ENCODE assay signal across 12 cellular contexts in the genomic region with DNA sequence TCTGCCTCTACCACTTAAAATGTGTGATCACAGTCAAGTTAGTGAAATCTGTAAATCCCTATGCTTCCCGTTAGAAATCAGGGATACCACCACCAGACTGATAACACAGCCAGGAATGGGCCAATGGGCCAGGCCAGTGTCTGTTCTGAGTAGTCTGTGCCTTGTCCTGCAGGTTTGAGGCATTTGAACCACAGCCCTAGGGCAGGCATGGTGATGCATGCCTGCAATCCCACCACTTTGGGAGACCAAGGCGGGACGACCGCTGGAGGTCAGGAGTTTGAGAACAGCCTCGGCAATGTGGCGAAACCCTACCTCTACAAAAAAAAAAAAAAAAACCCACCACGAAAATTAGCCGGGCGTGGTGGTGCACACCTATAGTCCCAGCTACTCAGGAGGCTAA. TPM values are rescaled to one million over a fixed set of nuclear protein-coding genes. Genes with fewer than 3 reads are reported as not detected.
A peak's percentile ranks its signal among the peaks of the same experiment; 100 is the strongest.
DNase-seq lines count a peak whose midpoint lies in the region; ATAC-seq and TF ChIP-seq lines count a peak whose summit lies in the region.
"Had no signal": no experiment of that assay in that cellular context is flagged by ENCODE, and none has a peak within 500 bp of the region (broad histone marks: within the 10 kb centered on the region; RNA-seq: fewer than 3 reads in every experiment).

No MANE protein-coding gene starts in this region.

- H3K9me2 ChIP-seq in GM23248 (ENCODE audit: insufficient read depth), result no peaks in the 10 kb centered on the region

- H3K9ac ChIP-seq in BLaER1 (no peak overlapping the region), GM23248 (no peak overlapping the region)

- peak overlapping the region; percentile 18 for H3K4me3 Mint-ChIP-seq in activated CD4-positive, alpha-beta memory T cell treated with anti-CD3 and anti-CD28 coated beads, Interleukin-2, amount 10 ng/mL, durations not matched to agents 7 days and 5 days
- peak overlapping the region; percentile 93 for H3K4me3 Mint-ChIP-seq in natural killer cell

- 0 out of 2 replicates have a peak overlapping the region, but pooled peaks have one; percentile 15 for H3K27ac ChIP-seq in BLaER1
- H3K27ac ChIP-seq in GM23248, result peak overlapping the region; percentile 25; the same call in 1 of the 2 replicates

- H3K9me3 ChIP-seq in BLaER1 (no peaks in the 10 kb centered on the region), GM23248 (ENCODE audit: low read depth) (no peaks in the 10 kb centered on the region)
- H3K9me3 ChIP-seq: heart left ventricle had no signal

- POLR2A ChIA-PET in activated CD4-positive, alpha-beta memory T cell treated with anti-CD3 and anti-CD28 coated beads, Interleukin-2, amount 10 ng/mL, durations not matched to agents 7 days and 5 days (lab: Charles Lee), result interaction anchor here (1.0 to 10.8 kb wide), 10 partner anchors 14 to 323 kb away, joined by 3 to 364 read pairs (median 13); partner anchors contain the start of genes AHNAK, B3GAT3, C11orf98 and CSKMT

- H3K4me3 ChIP-seq in BLaER1, result no peak overlapping the region
- H3K4me3 ChIP-seq in GM23248, result no peak overlapping the region
- H3K4me3 ChIP-seq: heart left ventricle had no signal

- peak overlapping the region; percentile 99 for H3K27ac Mint-ChIP-seq in activated CD4-positive, alpha-beta memory T cell treated with anti-CD3 and anti-CD28 coated beads, Interleukin-2, amount 10 ng/mL, durations not matched to agents 7 days and 5 days
- peak overlapping the region; percentile 97 to 98 for H3K27ac Mint-ChIP-seq in natural killer cell

- no peak for TF ChIP-seq CTCF in natural killer cell (IDR thresholded peaks at IDR 0.05)

- DNase-seq in GM23248, result no peak
- no peak for DNase-seq in activated CD4-positive, alpha-beta memory T cell treated with anti-CD3 and anti-CD28 coated beads, Interleukin-2, amount 10 ng/mL, durations not matched to agents 7 days and 5 days
- no peak for DNase-seq in natural killer cell
- DNase-seq in medulla oblongata (ENCODE audit: extremely low spot score), result no peak
- DNase-seq in stimulated activated CD4-positive, alpha-beta T cell treated with anti-CD3 and anti-CD28 coated beads, Interleukin-4, amount 100 ng/mL, for 24 hours, result no peak
- DNase-seq in DMS153 (lab: John Stamatoyannopoulos, UW), result no peak
- no peak for DNase-seq in NCI-H510A (lab: John Stamatoyannopoulos, UW)
- DNase-seq: H9; NCI-H146; stimulated activated CD4-positive, alpha-beta T cell treated with anti-CD3 and anti-CD28 coated beads, Interleukin-4, amount 100 ng/mL, for 1 hour had no signal

- in situ Hi-C loops in GM23248 (cut with MboI), result loop anchor here (10.0 kb wide), 1 partner anchor 164 kb away; no protein-coding TSS in a partner anchor

- H3K27me3 ChIP-seq in BLaER1 (no peaks in the 10 kb centered on the region), GM23248 (replicated peaks; ENCODE audit: insufficient read depth) (no peaks in the 10 kb centered on the region)
- H3K27me3 ChIP-seq: heart left ventricle had no signal

- CTCF ChIA-PET in activated CD4-positive, alpha-beta memory T cell treated with anti-CD3 and anti-CD28 coated beads, Interleukin-2, amount 10 ng/mL, durations not matched to agents 7 days and 5 days (lab: Charles Lee), result interaction anchor here (0.8 to 11.6 kb wide), 16 partner anchors 8 to 323 kb away, joined by 3 to 268 read pairs (median 4); partner anchors contain the start of genes AHNAK, MTA2, SLC3A2 and TUT1

- intact Hi-C loops in natural killer cell (cut with micrococcal nuclease), result loop anchor here (5.0 kb wide), 1 partner anchor 284 kb away; no protein-coding TSS in a partner anchor

- no peaks in the 10 kb centered on the region for H3K9me3 Mint-ChIP-seq in activated CD4-positive, alpha-beta memory T cell treated with anti-CD3 and anti-CD28 coated beads, Interleukin-2, amount 10 ng/mL, durations not matched to agents 7 days and 5 days
- H3K9me3 Mint-ChIP-seq in natural killer cell, result no peaks in the 10 kb centered on the region
- H3K9me3 Mint-ChIP-seq: H9 had no signal

- no peak for ATAC-seq in natural killer cell
- ATAC-seq: heart left ventricle had no signal

- H3K4me1 ChIP-seq in BLaER1, result peaks cover 61% of the 10 kb centered on the region
- H3K4me1 ChIP-seq in GM23248 (ENCODE audit: insufficient read depth), result peaks cover 58% of the 10 kb centered on the region

- H3K4me1 Mint-ChIP-seq in activated CD4-positive, alpha-beta memory T cell treated with anti-CD3 and anti-CD28 coated beads, Interleukin-2, amount 10 ng/mL, durations not matched to agents 7 days and 5 days, result peaks cover 85% of the 10 kb centered on the region
- H3K4me1 Mint-ChIP-seq in natural killer cell, result peaks cover 62 to 73% of the 10 kb centered on the region in 2 donors

- no peaks in the 10 kb centered on the region for H3K27me3 Mint-ChIP-seq in activated CD4-positive, alpha-beta memory T cell treated with anti-CD3 and anti-CD28 coated beads, Interleukin-2, amount 10 ng/mL, durations not matched to agents 7 days and 5 days
- H3K27me3 Mint-ChIP-seq in natural killer cell (ENCODE audit: low read depth in 2 of 2), result no peaks in the 10 kb centered on the region

- H3K36me3 Mint-ChIP-seq in activated CD4-positive, alpha-beta memory T cell treated with anti-CD3 and anti-CD28 coated beads, Interleukin-2, amount 10 ng/mL, durations not matched to agents 7 days and 5 days (ENCODE audit: low read depth), result peaks cover 44% of the 10 kb centered on the region
- peaks cover 12% of the 10 kb centered on the region for H3K36me3 Mint-ChIP-seq in natural killer cell

- no peak overlapping the region for H2AFZ ChIP-seq in GM23248

- H3K36me3 ChIP-seq in BLaER1, result peaks cover 61% of the 10 kb centered on the region
- H3K36me3 ChIP-seq in GM23248 (ENCODE audit: low read depth), result peaks cover 31% of the 10 kb centered on the region

- H4K20me1 ChIP-seq in BLaER1 (peaks cover 59% of the 10 kb centered on the region), GM23248 (ENCODE audit: insufficient read depth) (no peaks in the 10 kb centered on the region; the same call in 1 of the 2 replicates)

- WGBS in GM23248 (ENCODE audit: low coverage in 1 of 2, low lambda C conversion rate in 2 of 2, missing lambda C conversion rate in 2 of 2), 2 experiments, result 75 to 90% methylated on average over 9 of the region's 9 CpGs

- peak overlapping the region; percentile 91 for H3K4me2 ChIP-seq in BLaER1
- no peak overlapping the region for H3K4me2 ChIP-seq in GM23248 (ENCODE audit: unreplicated experiment)

- H3F3A ChIP-seq in GM23248 (ENCODE audit: insufficient read depth), result peaks cover 77% of the 10 kb centered on the region

- H3K79me2 ChIP-seq in GM23248 (ENCODE audit: insufficient read depth), result peaks cover 60% of the 10 kb centered on the region

RNA-seq across cellular contexts. Expression of gene AHNAK, which starts 12.1 kb away (rescaled TPM):
- total RNA-seq in GM23248 (2014; rRNA removed; shearing (Covaris generic)), result 548 and 557 TPM in 2 replicates
- 163 and 167 TPM in 2 replicates for polyA plus RNA-seq in GM23248 (2016; fragmentation: Nextera tagmentation; extraction: Ambion mirVana)
- 100 to 1,000 TPM; 323 to 360 TPM for total RNA-seq in activated CD4-positive, alpha-beta memory T cell treated with anti-CD3 and anti-CD28 coated beads, Interleukin-2, amount 10 ng/mL, durations not matched to agents 7 days and 5 days
- 100 to 1,000 TPM; 623 to 740 (median 677) TPM for total RNA-seq in natural killer cell

RNA-seq across cellular contexts. Expression of gene EEF1G, which starts 15.0 kb away (rescaled TPM):
- total RNA-seq in GM23248 (2014; rRNA removed; shearing (Covaris generic)), result 1,322 and 1,677 TPM in 2 replicates
- polyA plus RNA-seq in GM23248 (2016; fragmentation: Nextera tagmentation; extraction: Ambion mirVana), result 533 and 544 TPM in 2 replicates
- 100 to 1,000 TPM; 991 to 999 TPM for total RNA-seq in activated CD4-positive, alpha-beta memory T cell treated with anti-CD3 and anti-CD28 coated beads, Interleukin-2, amount 10 ng/mL, durations not matched to agents 7 days and 5 days
- 100 to 1,000 TPM; 628 to 754 (median 714) TPM for total RNA-seq in natural killer cell

RNA-seq across cellular contexts. Expression of gene TUT1, which starts 32.7 kb away (rescaled TPM):
- 6.1 and 7.7 TPM in 2 replicates for total RNA-seq in GM23248 (2014; rRNA removed; shearing (Covaris generic))
- polyA plus RNA-seq in GM23248 (2016; fragmentation: Nextera tagmentation; extraction: Ambion mirVana), result 11.1 and 12.1 TPM in 2 replicates
- 10 to 100 TPM; 23.7 to 25.2 TPM for total RNA-seq in activated CD4-positive, alpha-beta memory T cell treated with anti-CD3 and anti-CD28 coated beads, Interleukin-2, amount 10 ng/mL, durations not matched to agents 7 days and 5 days
- 10 to 100 TPM; 20.0 to 28.9 (median 26.2) TPM for total RNA-seq in natural killer cell

RNA-seq across cellular contexts. Expression of gene MTA2, which starts 43.0 kb away (rescaled TPM):
- total RNA-seq in GM23248 (2014; rRNA removed; shearing (Covaris generic)), result 98.8 and 114 TPM in 2 replicates
- polyA plus RNA-seq in GM23248 (2016; fragmentation: Nextera tagmentation; extraction: Ambion mirVana), result 26.3 and 28.9 TPM in 2 replicates
- 100 to 1,000 TPM; 226 TPM for total RNA-seq in activated CD4-positive, alpha-beta memory T cell treated with anti-CD3 and anti-CD28 coated beads, Interleukin-2, amount 10 ng/mL, durations not matched to agents 7 days and 5 days
- total RNA-seq in natural killer cell, result 100 to 1,000 TPM; 254 to 305 (median 259) TPM

RNA-seq across cellular contexts. Expression of gene EML3, which starts 53.9 kb away (rescaled TPM):
- total RNA-seq in GM23248 (2014; rRNA removed; shearing (Covaris generic)), result 43.4 and 47.2 TPM in 2 replicates
- 32.8 and 34.8 TPM in 2 replicates for polyA plus RNA-seq in GM23248 (2016; fragmentation: Nextera tagmentation; extraction: Ambion mirVana)
- 100 to 1,000 TPM; 121 to 122 TPM for total RNA-seq in activated CD4-positive, alpha-beta memory T cell treated with anti-CD3 and anti-CD28 coated beads, Interleukin-2, amount 10 ng/mL, durations not matched to agents 7 days and 5 days
- total RNA-seq in natural killer cell, result 100 to 1,000 TPM; 221 to 233 (median 232) TPM
